In the genomic region with DNA sequence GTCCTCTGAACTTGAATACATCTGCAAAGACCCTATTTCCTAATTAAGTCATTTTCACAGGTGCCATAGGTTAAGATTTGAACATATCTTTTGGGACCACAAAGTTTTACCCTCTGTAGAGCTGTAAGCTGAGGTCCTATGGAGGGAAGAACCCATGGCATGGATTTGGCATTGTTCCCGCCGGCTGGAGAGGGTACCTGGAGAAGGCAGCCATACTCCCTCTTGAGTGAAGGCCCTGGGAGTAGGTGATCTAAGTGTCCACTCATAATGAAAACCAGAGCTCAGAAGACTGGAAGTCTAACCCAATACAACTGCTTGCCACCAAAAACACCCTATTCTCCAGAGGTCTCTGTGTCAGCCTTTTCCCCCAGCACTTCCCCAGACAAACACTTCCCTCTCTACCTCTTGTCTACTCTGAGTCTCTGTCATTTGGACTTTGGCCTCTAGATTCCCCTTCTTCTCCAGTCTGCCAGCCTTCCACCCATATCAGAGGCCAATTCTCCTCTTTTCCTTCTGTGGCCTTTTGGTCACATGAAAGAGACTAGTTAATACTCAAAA, we compare ENCODE assay signal across 19 cellular contexts.
"Had no signal": no experiment of that assay in that cellular context is flagged by ENCODE, and none has a peak within 500 bp of the region (broad histone marks: within the 10 kb centered on the region; RNA-seq: fewer than 3 reads in every experiment).

No MANE protein-coding gene starts in this region.

- H3K9ac ChIP-seq: parathyroid adenoma had no signal

- H3K27me3 ChIP-seq: gastrocnemius medialis, sigmoid colon, testis, tibial nerve had no signal

- H3K27ac ChIP-seq: gastrocnemius medialis, parathyroid adenoma, psoas muscle, sigmoid colon, skin epidermis, testis, tibial nerve had no signal

- H3K4me1 Mint-ChIP-seq: naive thymus-derived CD4-positive, alpha-beta T cell; nephron progenitor cell; stimulated activated naive B cell treated with anti-CD40 and anti-IgM and Interleukin-4, amounts not matched to agents 10 μg/mL and 1 μg/mL and 100 μg/mL, for 72 hours; stimulated activated naive CD8-positive, alpha-beta T cell treated with anti-CD3 and anti-CD28 coated beads, Interleukin-15, amount 100 ng/mL, for 72 hours had no signal

- H3K4me1 ChIP-seq: gastrocnemius medialis, parathyroid adenoma, psoas muscle, sigmoid colon, testis, tibial nerve had no signal

- H3K27ac Mint-ChIP-seq: naive thymus-derived CD4-positive, alpha-beta T cell; nephron progenitor cell; stimulated activated naive B cell treated with anti-CD40 and anti-IgM and Interleukin-4, amounts not matched to agents 10 μg/mL and 1 μg/mL and 100 μg/mL, for 72 hours; stimulated activated naive CD8-positive, alpha-beta T cell treated with anti-CD3 and anti-CD28 coated beads, Interleukin-15, amount 100 ng/mL, for 72 hours had no signal

- H3K36me3 ChIP-seq: gastrocnemius medialis, heart right ventricle, sigmoid colon, tibial nerve had no signal

- H3K36me3 Mint-ChIP-seq: naive thymus-derived CD4-positive, alpha-beta T cell; stimulated activated naive B cell treated with anti-CD40 and anti-IgM and Interleukin-4, amounts not matched to agents 10 μg/mL and 1 μg/mL and 100 μg/mL, for 72 hours had no signal

- H3K4me3 ChIP-seq: gastrocnemius medialis, heart right ventricle, psoas muscle, sigmoid colon, skin epidermis, testis, tibial nerve had no signal

- H3K9me3 Mint-ChIP-seq: nephron progenitor cell; stimulated activated naive CD8-positive, alpha-beta T cell treated with anti-CD3 and anti-CD28 coated beads, Interleukin-15, amount 100 ng/mL, for 72 hours had no signal

- H3K4me3 Mint-ChIP-seq: naive thymus-derived CD4-positive, alpha-beta T cell; nephron progenitor cell; stimulated activated naive B cell treated with anti-CD40 and anti-IgM and Interleukin-4, amounts not matched to agents 10 μg/mL and 1 μg/mL and 100 μg/mL, for 72 hours; stimulated activated naive CD8-positive, alpha-beta T cell treated with anti-CD3 and anti-CD28 coated beads, Interleukin-15, amount 100 ng/mL, for 72 hours had no signal

- H3K9me3 ChIP-seq: gastrocnemius medialis, heart right ventricle, psoas muscle, sigmoid colon, testis, tibial nerve had no signal

- DNase-seq: cortex of kidney; effector memory CD4-positive, alpha-beta T cell; gastrocnemius medialis; heart right ventricle; hypothalamus; kidney glomerular epithelial cell; naive thymus-derived CD4-positive, alpha-beta T cell; nephron progenitor cell; psoas muscle; retina; sigmoid colon; stimulated activated CD4-positive, alpha-beta T cell treated with anti-CD3 and anti-CD28 coated beads, Interleukin-2, amount 100 ng/mL, for 24 hours; stimulated activated CD4-positive, alpha-beta T cell treated with anti-CD3 and anti-CD28 coated beads, Interleukin-4, amount 100 ng/mL, for 4 hours; stimulated activated naive B cell treated with anti-CD40 and anti-IgM and Interleukin-4, amounts not matched to agents 10 μg/mL and 1 μg/mL and 100 μg/mL, for 72 hours; stimulated activated naive CD8-positive, alpha-beta T cell treated with anti-CD3 and anti-CD28 coated beads, Interleukin-15, amount 100 ng/mL, for 72 hours; testis had no signal

- H3K27me3 Mint-ChIP-seq: stimulated activated naive CD8-positive, alpha-beta T cell treated with anti-CD3 and anti-CD28 coated beads, Interleukin-15, amount 100 ng/mL, for 72 hours had no signal
